In genomic region chr10:102964713-102965112, GRCh38 we compare ENCODE assay signal across 13 cellular contexts. TPM values are rescaled to one million over a fixed set of nuclear protein-coding genes. Genes with fewer than 3 reads are reported as not detected.
DNase-seq lines count a peak whose midpoint lies in the region; ATAC-seq and TF ChIP-seq lines count a peak whose summit lies in the region.
"Had no signal": no experiment of that assay in that cellular context is flagged by ENCODE, and none has a peak within 500 bp of the region (broad histone marks: within the 10 kb centered on the region; RNA-seq: fewer than 3 reads in every experiment).

No MANE protein-coding gene starts in this region.

- BruUV-seq in Caco-2 (replicated peaks; lab: Mats Ljungman, UMichigan) (no TSS peak), IMR-90 (replicated peaks; lab: Mats Ljungman, UMichigan) (no TSS peak), MCF 10A (replicated peaks; lab: Mats Ljungman, UMichigan) (no TSS peak)

- intact Hi-C loops in Caco-2 (cut with micrococcal nuclease; ENCODE audit: unreplicated experiment) = no loop called here
- intact Hi-C loops in IMR-90 (cut with micrococcal nuclease) = no loop called here
- intact Hi-C loops in MCF 10A (cut with micrococcal nuclease) = no loop called here

- peaks cover 39% of the 10 kb centered on the region for H3K79me2 ChIP-seq in parathyroid adenoma

- H3K27me3 ChIP-seq in Caco-2 (replicated peaks; ENCODE audit: control insufficient read depth, insufficient read depth, low read length) (no peaks in the 10 kb centered on the region), IMR-90 (ENCODE audit: control insufficient read depth, insufficient read depth, low read length) (no peaks in the 10 kb centered on the region), parathyroid adenoma (ENCODE audit: control insufficient read depth, insufficient read depth, low read length) (no peaks in the 10 kb centered on the region)

- H3K79me1 ChIP-seq in IMR-90 (ENCODE audit: low read depth in 1 of 2, low read length in 2 of 2) = peaks cover 10 to 58% of the 10 kb centered on the region in 2 experiments; a peak in 3 of 4 replicates

- H2AFZ ChIP-seq in IMR-90 (replicated peaks; ENCODE audit: low read length, poor library complexity) = no peak overlapping the region
- peak overlapping the region; percentile 16 for H2AFZ ChIP-seq in parathyroid adenoma

- H3K56ac ChIP-seq in IMR-90 (ENCODE audit: extremely low read depth, insufficient read depth, low read length) = no peak overlapping the region

- H4K91ac ChIP-seq in IMR-90 (ENCODE audit: insufficient read depth, low read depth, low read length) = no peak overlapping the region; the same call in 1 of the 2 replicates

- DNase-seq in Caco-2 (no peak), IMR-90 (no peak), left kidney (ENCODE audit: low read depth, low spot score) (peak; percentile 59), MCF 10A (ENCODE audit: unreplicated experiment) (no peak), NCI-H2171 treated with DMSO at 0.1 percent for 48 hours (lab: John Stamatoyannopoulos, UW) (no peak), 8988T (no peak)
- DNase-seq: CD8-positive, alpha-beta memory T cell; DMS53; GF-D8; HCEC 1CT had no signal

- in situ Hi-C loops in IMR-90 (cut with MboI; ENCODE audit: low sequenced_read_pairs) = no loop called here

- no peak overlapping the region for H2BK5ac ChIP-seq in IMR-90 (ENCODE audit: low read depth, low read length, poor library complexity, severe bottlenecking)

- CTCF ChIA-PET in Caco-2 (lab: Charles Lee) (no interaction called here), IMR-90 (lab: Yijun Ruan, JAX) (no interaction called here), MCF 10A (lab: Yijun Ruan, JAX) (interaction anchor here (0.7 kb wide), 1 partner anchor 340 kb away, joined by 3 read pairs; no protein-coding TSS in a partner anchor)

- no peaks in the 10 kb centered on the region for H3K9me3 ChIP-seq in Caco-2
- no peaks in the 10 kb centered on the region for H3K9me3 ChIP-seq in IMR-90 (ENCODE audit: control insufficient read depth, insufficient read depth, low read length)
- H3K9me3 ChIP-seq in parathyroid adenoma (ENCODE audit: control insufficient read depth, low read length) = no peaks in the 10 kb centered on the region

- no peak overlapping the region for H2BK20ac ChIP-seq in IMR-90 (ENCODE audit: low read depth, low read length)

- H4K8ac ChIP-seq in IMR-90 (ENCODE audit: low read depth in 2 of 2, low read length in 2 of 2) = no peak overlapping the region

- H3K36me3 Mint-ChIP-seq in Caco-2 (ENCODE audit: insufficient read depth, unreplicated experiment) = no peaks in the 10 kb centered on the region
- H3K36me3 Mint-ChIP-seq in MCF 10A (ENCODE audit: insufficient read depth, unreplicated experiment) = no peaks in the 10 kb centered on the region

- WGBS in IMR-90 (ENCODE audit: extremely low coverage in 2 of 2, insufficient read length in 1 of 2), 2 experiments = no CpG with 5 or more reads among the region's 8 CpGs

- H3K27ac Mint-ChIP-seq in Caco-2 (ENCODE audit: unreplicated experiment) (peak overlapping the region; percentile 61), MCF 10A (ENCODE audit: low read depth, unreplicated experiment) (no peak overlapping the region)

- no peak overlapping the region for H2AK9ac ChIP-seq in IMR-90 (replicated peaks; ENCODE audit: low read depth, low read length, poor library complexity)

- TF ChIP-seq CTCF in Caco-2 (IDR thresholded peaks at IDR 0.05; ENCODE audit: insufficient read depth in 1 of 2, low read depth in 1 of 2, low read length in 1 of 2, severe bottlenecking in 1 of 2, unreplicated experiment in 1 of 2) (no peak), IMR-90 (conservative IDR thresholded peaks at IDR 0.05; ENCODE audit: low read depth, low read length) (no peak), parathyroid adenoma (IDR thresholded peaks at IDR 0.05) (no peak), MCF 10A (IDR thresholded peaks at IDR 0.05; ENCODE audit: unreplicated experiment) (no peak)

- no peak overlapping the region for H3K14ac ChIP-seq in IMR-90 (replicated peaks; ENCODE audit: low read depth, low read length)

- H4K5ac ChIP-seq in IMR-90 (ENCODE audit: low read depth, low read length) = 0 out of 2 replicates have a peak overlapping the region, but pooled peaks have one; percentile 53

- H3K4me1 ChIP-seq in Caco-2 = peaks cover 30% of the 10 kb centered on the region
- H3K4me1 ChIP-seq in IMR-90 (ENCODE audit: control insufficient read depth, insufficient read depth, low read length) = peaks cover 10% of the 10 kb centered on the region
- peaks cover 20% of the 10 kb centered on the region for H3K4me1 ChIP-seq in parathyroid adenoma

- H3K4me3 Mint-ChIP-seq in Caco-2 (ENCODE audit: unreplicated experiment) (peak overlapping the region; percentile 49), MCF 10A (ENCODE audit: unreplicated experiment) (no peak overlapping the region)
- H3K4me3 Mint-ChIP-seq: CD8-positive, alpha-beta memory T cell; IgD-negative memory B cell had no signal

- H3K27ac ChIP-seq in IMR-90 (ENCODE audit: insufficient read depth, low read length) (no peak overlapping the region), parathyroid adenoma (peak overlapping the region; percentile 70)

- H3K9ac ChIP-seq in IMR-90 (ENCODE audit: low read depth, low read length) (no peak overlapping the region), parathyroid adenoma (no peak overlapping the region)

- H3K4me3 ChIP-seq in Caco-2 (ENCODE audit: low read depth, low read length) (no peak overlapping the region), IMR-90 (ENCODE audit: insufficient read depth, low read depth, low read length) (no peak overlapping the region), parathyroid adenoma (ENCODE audit: low read depth, low read length) (peak overlapping the region; percentile 43)

- peaks cover 7% of the 10 kb centered on the region for H3K9me1 ChIP-seq in IMR-90 (ENCODE audit: insufficient read depth, low read length)

- no peak for TF ChIP-seq RAD21 in IMR-90 (IDR thresholded peaks at IDR 0.05; ENCODE audit: low read length)

- ATAC-seq in IMR-90 (ENCODE audit: low read depth) = no peak
- ATAC-seq in GM21723 (IDR thresholded peaks at IDR 0.05; ENCODE audit: unreplicated experiment) = no peak

- POLR2A ChIA-PET in Caco-2 (lab: Charles Lee) (no interaction called here), IMR-90 (lab: Charles Lee; ENCODE audit: unreplicated experiment) (no interaction called here), MCF 10A (lab: Yijun Ruan, JAX) (no interaction called here)

- no peaks in the 10 kb centered on the region; the same call in 1 of the 2 replicates for H4K20me1 ChIP-seq in IMR-90 (ENCODE audit: insufficient read depth, low read length)

- H3K4me2 ChIP-seq in IMR-90 (ENCODE audit: low read depth, low read length) = no peak overlapping the region
- peak overlapping the region; percentile 67 for H3K4me2 ChIP-seq in parathyroid adenoma (ENCODE audit: low read length)

- no peak overlapping the region for H3K18ac ChIP-seq in IMR-90 (ENCODE audit: low read depth, low read length)

- no peak for TF ChIP-seq POLR2A in IMR-90 (IDR thresholded peaks at IDR 0.05; ENCODE audit: low read depth, low read length)

- peak overlapping the region; percentile 17; the same call in 1 of the 2 replicates for H2AK5ac ChIP-seq in IMR-90 (ENCODE audit: low read depth, low read length)

- H3K4me1 Mint-ChIP-seq in Caco-2 (ENCODE audit: low read depth, unreplicated experiment) = peaks cover 20% of the 10 kb centered on the region
- no peaks in the 10 kb centered on the region for H3K4me1 Mint-ChIP-seq in MCF 10A (ENCODE audit: insufficient read depth, unreplicated experiment)
- H3K4me1 Mint-ChIP-seq: CD8-positive, alpha-beta memory T cell had no signal

- H3K36me3 ChIP-seq in Caco-2 (ENCODE audit: control insufficient read depth, insufficient read depth, low read length) (no peaks in the 10 kb centered on the region), IMR-90 (ENCODE audit: control insufficient read depth, insufficient read depth, low read length) (no peaks in the 10 kb centered on the region), parathyroid adenoma (ENCODE audit: control insufficient read depth, insufficient read depth, low read length) (no peaks in the 10 kb centered on the region)

- H3K9me3 Mint-ChIP-seq in Caco-2 (ENCODE audit: unreplicated experiment) = no peaks in the 10 kb centered on the region
- H3K9me3 Mint-ChIP-seq in MCF 10A (ENCODE audit: unreplicated experiment) = no peaks in the 10 kb centered on the region
- H3K9me3 Mint-ChIP-seq: CD8-positive, alpha-beta memory T cell; IgD-negative memory B cell had no signal

- dilution Hi-C loops in IMR-90 (cut with HindIII; ENCODE audit: low sequenced_read_pairs, unreplicated experiment) = no loop called here

- H3K4ac ChIP-seq in IMR-90 (ENCODE audit: low read depth, low read length) = 0 out of 2 replicates have a peak overlapping the region, but pooled peaks have one; percentile 15

- H3K27me3 Mint-ChIP-seq in Caco-2 (ENCODE audit: insufficient read depth, unreplicated experiment) = no peaks in the 10 kb centered on the region
- H3K27me3 Mint-ChIP-seq in MCF 10A (ENCODE audit: insufficient read depth, unreplicated experiment) = no peaks in the 10 kb centered on the region
- H3K27me3 Mint-ChIP-seq: CD8-positive, alpha-beta memory T cell; IgD-negative memory B cell had no signal

- no peak overlapping the region for H3K23ac ChIP-seq in IMR-90 (ENCODE audit: low read depth, low read length)

- H2BK120ac ChIP-seq in IMR-90 (ENCODE audit: low read depth, low read length) = no peak overlapping the region

- H2BK15ac ChIP-seq in IMR-90 (ENCODE audit: low read depth, low read length) = no peak overlapping the region

TF ChIP-seq in IMR-90, 13 proteins besides CTCF, POLR2A, EP300 and RAD21 (continues in another document):
- no peak for TF ChIP-seq NFE2L2 (IDR thresholded peaks at IDR 0.05; ENCODE audit: low read depth, low read length)
- TF ChIP-seq FOS (IDR thresholded peaks at IDR 0.05; ENCODE audit: low read depth, low read length) = no peak
- no peak for TF ChIP-seq RCOR1 (IDR thresholded peaks at IDR 0.05; ENCODE audit: insufficient replicate concordance, low read length)
- TF ChIP-seq MAFK (IDR thresholded peaks at IDR 0.05; ENCODE audit: low read depth, low read length) = no peak
- no peak for TF ChIP-seq ELK1 (IDR thresholded peaks at IDR 0.05; ENCODE audit: borderline replicate concordance, low read depth, low read length)
- no peak for TF ChIP-seq CHD1 (IDR thresholded peaks at IDR 0.05; ENCODE audit: low read depth, low read length)

RNA-seq across cellular contexts. Expression of gene CNNM2, which starts 46.6 kb away (rescaled TPM):
- 14.1 and 16.1 TPM in 2 replicates for total RNA-seq in Caco-2 (2022)
- total RNA-seq in IMR-90 (2012; rRNA removed) = 5.6 and 6.4 TPM in 2 replicates
- polyA plus RNA-seq in IMR-90 (2012; rRNA removed) = 4.7 and 5.6 TPM in 2 replicates
- polyA plus RNA-seq in IMR-90 (2012; cell fraction: cytosol; rRNA removed) = 4.4 and 9.1 TPM in 2 replicates
- polyA plus RNA-seq in IMR-90 (2012; cell fraction: nucleus; rRNA removed; ENCODE audit: low replicate concordance) = 9.1 and 11.0 TPM in 2 replicates
- 5.6 and 7.4 TPM in 2 replicates for total RNA-seq in MCF 10A (2022)
